6 cellular contexts compared by ENCODE assay signal in the genomic region with DNA sequence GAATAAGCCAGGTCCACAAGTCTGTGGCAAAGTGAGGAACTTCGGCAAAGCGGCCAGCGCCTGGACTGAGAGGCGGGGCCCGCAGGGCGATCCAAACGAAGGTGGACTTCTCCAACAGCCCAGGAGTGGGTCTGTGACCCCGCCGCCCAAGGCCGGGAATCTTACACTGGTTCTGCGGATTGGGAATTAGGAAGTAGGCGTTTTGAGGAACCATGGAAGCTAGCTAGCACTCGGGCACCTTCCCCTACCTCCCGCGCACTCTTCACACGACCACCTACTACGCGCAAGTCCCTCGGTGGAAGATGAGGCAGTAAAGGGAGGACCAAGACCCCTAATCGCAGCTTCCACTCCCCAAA. TPM values are rescaled to one million over a fixed set of nuclear protein-coding genes. Genes with fewer than 3 reads are reported as not detected.
DNase-seq lines count a peak whose midpoint lies in the region; ATAC-seq and TF ChIP-seq lines count a peak whose summit lies in the region.

No MANE protein-coding gene starts in this region.

- peaks cover 4% of the 10 kb centered on the region; the same call in 1 of the 2 replicates for H3K9me3 ChIP-seq in AG04450 (ENCODE audit: control insufficient read depth, insufficient read depth, low read length)
- peaks cover 7% of the 10 kb centered on the region for H3K9me3 ChIP-seq in WERI-Rb-1 (ENCODE audit: severe bottlenecking)
- no peaks in the 10 kb centered on the region for H3K9me3 ChIP-seq in left lung

- peaks cover 26 to 54% of the 10 kb centered on the region in 2 donors for H3K4me1 ChIP-seq in left lung

- POLR2A ChIA-PET in AG04450 (lab: Yijun Ruan, JAX): interaction anchor here (2.0 kb wide), 1 partner anchor 120 kb away, joined by 4 read pairs; no protein-coding TSS in a partner anchor

- H3K36me3 ChIP-seq in WERI-Rb-1 (peaks cover 26% of the 10 kb centered on the region), left lung (peaks cover 0 to 33% of the 10 kb centered on the region in 2 donors)

- no peaks in the 10 kb centered on the region for H3K27me3 ChIP-seq in AG04450 (ENCODE audit: control insufficient read depth, insufficient read depth, low read length)
- no peaks in the 10 kb centered on the region for H3K27me3 ChIP-seq in WERI-Rb-1 (ENCODE audit: insufficient read depth, low read depth, severe bottlenecking)
- no peaks in the 10 kb centered on the region for H3K27me3 ChIP-seq in left lung

- H3K4me3 ChIP-seq in AG04450 (ENCODE audit: low read depth, low read length): peak overlapping the region; percentile 67
- H3K4me3 ChIP-seq in WERI-Rb-1 (ENCODE audit: low read depth, low read length): peak overlapping the region; percentile 42
- peak overlapping the region; percentile 78 to 95 for H3K4me3 ChIP-seq in left lung

- CTCF ChIA-PET in AG04450 (lab: Charles Lee): interaction anchor here (1.2 to 2.9 kb wide), 3 partner anchors 39 to 621 kb away, joined by 3 to 17 read pairs (median 14); no protein-coding TSS in a partner anchor

- intact Hi-C loops in left lung (cut with DNase I): no loop called here

- H3K27ac ChIP-seq in AG04450 (ENCODE audit: low read depth, low read length) (peak overlapping the region; percentile 61), WERI-Rb-1 (no peak overlapping the region; the same call in 1 of the 2 replicates), left lung (peak overlapping the region; percentile 80 to 85)

- DNase-seq in AG04450 (ENCODE audit: low read depth, low spot score) (no peak), WERI-Rb-1 (no peak), left lung (no peak), retina (no peak), NCI-H1092 treated with DMSO at 0.1 percent for 48 hours (lab: John Stamatoyannopoulos, UW) (no peak)

- no peak for TF ChIP-seq CTCF in AG04450 (IDR thresholded peaks at IDR 0.05; ENCODE audit: low read depth, low read length)
- no peak for TF ChIP-seq CTCF in WERI-Rb-1 (IDR thresholded peaks at IDR 0.05; ENCODE audit: low read depth, low read length)
- TF ChIP-seq CTCF in left lung (IDR thresholded peaks at IDR 0.05): no peak

- no peak for ATAC-seq in left lung
- no peak for ATAC-seq in HG03469 (IDR thresholded peaks at IDR 0.05; ENCODE audit: unreplicated experiment)

RNA-seq across cellular contexts. Expression of a gene that starts 0.6 kb away (rescaled TPM):
- polyA plus RNA-seq in AG04450 (2011; rRNA removed): 174 and 179 TPM in 2 replicates
- polyA minus RNA-seq in AG04450 (2011; rRNA and poly(A)+ RNA removed): 89.1 and 108 TPM in 2 replicates
- total RNA-seq in left lung: 100 to 1,000 TPM; 101 to 121 TPM

RNA-seq across cellular contexts. Expression of a gene that starts 2.2 kb away (rescaled TPM):
- 11.2 and 11.6 TPM in 2 replicates for polyA plus RNA-seq in AG04450 (2011; rRNA removed)
- 19.5 and 21.5 TPM in 2 replicates for polyA minus RNA-seq in AG04450 (2011; rRNA and poly(A)+ RNA removed)
- total RNA-seq in left lung: 10 to 100 TPM; 15.1 to 16.9 TPM

RNA-seq across cellular contexts. Expression of a gene that starts 5.9 kb away (rescaled TPM):
- 0.17 and 0.37 TPM in 2 replicates for polyA plus RNA-seq in AG04450 (2011; rRNA removed)
- polyA minus RNA-seq in AG04450 (2011; rRNA and poly(A)+ RNA removed): 0.69 TPM in 1 of 2 replicates, not detected in the other
- under 1 TPM in 1 of 2 donors, not detected in 1; 0.81 TPM for total RNA-seq in left lung

RNA-seq across cellular contexts. Expression of a gene that starts 30.3 kb away (rescaled TPM):
- polyA plus RNA-seq in AG04450 (2011; rRNA removed): not detected in 2 replicates
- polyA minus RNA-seq in AG04450 (2011; rRNA and poly(A)+ RNA removed): not detected in 2 replicates
- not detected for total RNA-seq in left lung
